ENCODE assay signal across 20 cellular contexts in the genomic region with DNA sequence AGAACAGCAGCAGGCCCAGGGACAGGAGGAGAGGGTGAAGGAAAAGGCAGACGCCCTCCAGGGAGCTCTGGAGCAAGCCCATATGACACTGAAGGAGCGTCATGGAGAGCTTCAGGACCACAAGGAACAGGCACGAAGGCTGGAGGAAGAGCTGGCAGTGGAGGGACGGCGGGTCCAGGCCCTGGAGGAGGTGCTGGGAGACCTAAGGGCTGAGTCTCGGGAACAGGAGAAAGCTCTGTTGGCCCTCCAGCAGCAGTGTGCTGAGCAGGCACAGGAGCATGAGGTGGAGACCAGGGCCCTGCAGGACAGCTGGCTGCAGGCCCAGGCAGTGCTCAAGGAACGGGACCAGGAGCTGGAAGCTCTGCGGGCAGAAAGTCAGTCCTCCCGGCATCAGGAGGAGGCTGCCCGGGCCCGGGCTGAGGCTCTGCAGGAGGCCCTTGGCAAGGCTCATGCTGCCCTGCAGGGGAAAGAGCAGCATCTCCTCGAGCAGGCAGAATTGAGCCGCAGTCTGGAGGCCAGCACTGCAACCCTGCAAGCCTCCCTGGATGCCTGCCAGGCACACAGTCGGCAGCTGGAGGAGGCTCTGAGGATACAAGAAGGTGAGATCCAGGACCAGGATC. TPM values are rescaled to one million over a fixed set of nuclear protein-coding genes. Genes with fewer than 3 reads are reported as not detected.
A peak's percentile ranks its signal among the peaks of the same experiment; 100 is the strongest.
DNase-seq lines count a peak whose midpoint lies in the region; ATAC-seq and TF ChIP-seq lines count a peak whose summit lies in the region.
"Had no signal": no experiment of that assay in that cellular context is flagged by ENCODE, and none has a peak within 500 bp of the region (broad histone marks: within the 10 kb centered on the region; RNA-seq: fewer than 3 reads in every experiment).

No MANE protein-coding gene starts in this region.

- WGBS in sigmoid colon, 2 donors, result 90 to 91% methylated on average over 14 of the region's 14 CpGs

- no peak for TF ChIP-seq CTCF in glutamatergic neuron (IDR thresholded peaks at IDR 0.05; ENCODE audit: partially characterized antibody, unreplicated experiment)
- no peak for TF ChIP-seq CTCF in sigmoid colon (IDR thresholded peaks at IDR 0.05)

- H3K4me1 ChIP-seq in SJCRH30 (peaks cover 5% of the 10 kb centered on the region; the same call in 1 of the 2 replicates), sigmoid colon (peaks cover 0 to 16% (median 10%) of the 10 kb centered on the region in 4 donors)
- H3K4me1 ChIP-seq: esophagus squamous epithelium had no signal

- H3K9me3 ChIP-seq in SJCRH30 (replicated peaks) (no peaks in the 10 kb centered on the region), sigmoid colon (no peaks in the 10 kb centered on the region)
- H3K9me3 ChIP-seq: esophagus squamous epithelium had no signal

- no peak overlapping the region for H3K27ac ChIP-seq in SJCRH30
- no peak overlapping the region for H3K27ac ChIP-seq in sigmoid colon
- H3K27ac ChIP-seq: esophagus squamous epithelium, RWPE1 had no signal

- H3K9me3 Mint-ChIP-seq in activated CD8-positive, alpha-beta memory T cell treated with anti-CD3 and anti-CD28 coated beads, Interleukin-2, amount 10 ng/mL, durations not matched to agents 7 days and 5 days (ENCODE audit: low read depth), result no peaks in the 10 kb centered on the region
- peaks cover 6% of the 10 kb centered on the region for H3K9me3 Mint-ChIP-seq in glutamatergic neuron (ENCODE audit: unreplicated experiment)
- H3K9me3 Mint-ChIP-seq: T-helper 2 cell treated with Interferon-gamma antibody and Interleukin-4, amounts not matched to agents 5 μg/mL and 100 μg/mL, for 36 hours had no signal

- intact Hi-C loops in sigmoid colon (cut with DNase I), result no loop called here

- peaks cover 64% of the 10 kb centered on the region for H3K36me3 Mint-ChIP-seq in activated CD8-positive, alpha-beta memory T cell treated with anti-CD3 and anti-CD28 coated beads, Interleukin-2, amount 10 ng/mL, durations not matched to agents 7 days and 5 days
- peaks cover 26% of the 10 kb centered on the region for H3K36me3 Mint-ChIP-seq in glutamatergic neuron (ENCODE audit: unreplicated experiment)

- no peak overlapping the region for H3K4me3 Mint-ChIP-seq in activated CD8-positive, alpha-beta memory T cell treated with anti-CD3 and anti-CD28 coated beads, Interleukin-2, amount 10 ng/mL, durations not matched to agents 7 days and 5 days
- H3K4me3 Mint-ChIP-seq in glutamatergic neuron (ENCODE audit: unreplicated experiment), result no peak overlapping the region
- H3K4me3 Mint-ChIP-seq: T-helper 2 cell treated with Interferon-gamma antibody and Interleukin-4, amounts not matched to agents 5 μg/mL and 100 μg/mL, for 36 hours had no signal

- H3K4me1 Mint-ChIP-seq in activated CD8-positive, alpha-beta memory T cell treated with anti-CD3 and anti-CD28 coated beads, Interleukin-2, amount 10 ng/mL, durations not matched to agents 7 days and 5 days, result peaks cover 37% of the 10 kb centered on the region
- H3K4me1 Mint-ChIP-seq in glutamatergic neuron (ENCODE audit: low read depth, unreplicated experiment), result peaks cover 2% of the 10 kb centered on the region

- H3K36me3 ChIP-seq in SJCRH30, result peaks cover 37% of the 10 kb centered on the region
- peaks cover 12 to 88% (median 39%) of the 10 kb centered on the region in 4 donors for H3K36me3 ChIP-seq in sigmoid colon

- ATAC-seq in activated CD8-positive, alpha-beta memory T cell treated with anti-CD3 and anti-CD28 coated beads, Interleukin-2, amount 10 ng/mL, durations not matched to agents 7 days and 5 days, result no peak
- no peak for ATAC-seq in GM18868 (IDR thresholded peaks at IDR 0.05; ENCODE audit: unreplicated experiment)

- H3K27me3 Mint-ChIP-seq in activated CD8-positive, alpha-beta memory T cell treated with anti-CD3 and anti-CD28 coated beads, Interleukin-2, amount 10 ng/mL, durations not matched to agents 7 days and 5 days, result no peaks in the 10 kb centered on the region
- peaks cover 10% of the 10 kb centered on the region for H3K27me3 Mint-ChIP-seq in glutamatergic neuron (ENCODE audit: unreplicated experiment)

- TF ChIP-seq EP300 in sigmoid colon (IDR thresholded peaks at IDR 0.05), result no peak

- H3K4me3 ChIP-seq in SJCRH30 (no peak overlapping the region), sigmoid colon (no peak overlapping the region)
- H3K4me3 ChIP-seq: esophagus squamous epithelium, smooth muscle cell had no signal

- no peak for DNase-seq in activated CD8-positive, alpha-beta memory T cell treated with anti-CD3 and anti-CD28 coated beads, Interleukin-2, amount 10 ng/mL, durations not matched to agents 7 days and 5 days
- no peak for DNase-seq in activated CD8-positive, alpha-beta memory T cell treated with anti-CD3 and anti-CD28 coated beads for 24 hours
- DNase-seq in SJCRH30, result peak; percentile 41 to 42
- DNase-seq in glutamatergic neuron, result no peak
- DNase-seq in sigmoid colon, result peak; percentile 81
- DNase-seq in NAMALWA (ENCODE audit: low spot score), result no peak
- no peak for DNase-seq in GDM1 (lab: John Stamatoyannopoulos, UW)
- DNase-seq: ACHN; activated CD4-positive, alpha-beta T cell treated with anti-CD3 and anti-CD28 coated beads, Interleukin-2, amount 50 U/mL, for 4 hours; activated gamma-delta T cell; esophagus squamous epithelium; IMR-90; NCI-H1105 treated with DMSO at 0.1 percent for 48 hours; NCI-H69 had no signal

- H3K27ac Mint-ChIP-seq in activated CD8-positive, alpha-beta memory T cell treated with anti-CD3 and anti-CD28 coated beads, Interleukin-2, amount 10 ng/mL, durations not matched to agents 7 days and 5 days, result peak overlapping the region; percentile 44
- H3K27ac Mint-ChIP-seq in glutamatergic neuron (ENCODE audit: unreplicated experiment), result peak overlapping the region; percentile 28

- H3K27me3 ChIP-seq in SJCRH30 (no peaks in the 10 kb centered on the region), sigmoid colon (no peaks in the 10 kb centered on the region)
- H3K27me3 ChIP-seq: esophagus squamous epithelium had no signal

- CTCF ChIA-PET in activated CD8-positive, alpha-beta memory T cell treated with anti-CD3 and anti-CD28 coated beads, Interleukin-2, amount 10 ng/mL, durations not matched to agents 7 days and 5 days (lab: Charles Lee), result interaction anchor here (1.1 to 1.2 kb wide), 2 partner anchors 9 to 13 kb away, joined by 3 read pairs; no protein-coding TSS in a partner anchor

- no peak for TF ChIP-seq POLR2A in sigmoid colon (IDR thresholded peaks at IDR 0.05)

RNA-seq across cellular contexts. Expression of gene C20orf173, which starts 25.5 kb away (rescaled TPM):
- total RNA-seq in activated CD8-positive, alpha-beta memory T cell treated with anti-CD3 and anti-CD28 coated beads, Interleukin-2, amount 10 ng/mL, durations not matched to agents 7 days and 5 days, result not detected
- total RNA-seq in SJCRH30 (2014; rRNA removed; shearing (Covaris generic)), result not detected in 2 replicates
- total RNA-seq in glutamatergic neuron (ENCODE audit: unreplicated experiment) (not detected), sigmoid colon (not detected)
- not detected for polyA plus RNA-seq in sigmoid colon
- total RNA-seq: esophagus squamous epithelium, IMR-90, lower leg skin, smooth muscle cell had no signal
- polyA plus RNA-seq: IMR-90, smooth muscle cell, thymus had no signal

RNA-seq across cellular contexts. Expression of gene ERGIC3, which starts 37.9 kb away (rescaled TPM):
- 100 to 1,000 TPM; 115 to 128 TPM for total RNA-seq in activated CD8-positive, alpha-beta memory T cell treated with anti-CD3 and anti-CD28 coated beads, Interleukin-2, amount 10 ng/mL, durations not matched to agents 7 days and 5 days
- total RNA-seq in SJCRH30 (2014; rRNA removed; shearing (Covaris generic)), result 244 and 261 TPM in 2 replicates
- total RNA-seq in glutamatergic neuron (ENCODE audit: unreplicated experiment) (233 TPM), sigmoid colon (100 to 1,000 TPM; 141 to 230 (median 195) TPM)
- polyA plus RNA-seq in sigmoid colon, result 100 to 1,000 TPM; 113 to 200 (median 184) TPM

RNA-seq across cellular contexts. Expression of gene CEP250, which starts 48.6 kb away (rescaled TPM):
- total RNA-seq in activated CD8-positive, alpha-beta memory T cell treated with anti-CD3 and anti-CD28 coated beads, Interleukin-2, amount 10 ng/mL, durations not matched to agents 7 days and 5 days, result 10 to 100 TPM; 68.6 to 86.9 TPM
- total RNA-seq in SJCRH30 (2014; rRNA removed; shearing (Covaris generic)), result 37.3 and 39.9 TPM in 2 replicates
- 39.4 TPM for total RNA-seq in glutamatergic neuron (ENCODE audit: unreplicated experiment)
- total RNA-seq in sigmoid colon, result 10 to 100 TPM; 12.8 to 35.2 (median 16.5) TPM
- polyA plus RNA-seq in sigmoid colon, result 10 to 100 TPM in 1 of 3 donors, 1 to 10 TPM in 2; 6.6 to 20.7 (median 9.7) TPM

Comparison
In these comparisons a context has a peak if more than half of its experiments do, and no peak if none do; other contexts are left out.
1. DNase-seq: peak in SJCRH30 (2 of 2) and sigmoid colon (single experiment); none in activated CD8-positive, alpha-beta memory T cell treated with anti-CD3 and anti-CD28 coated beads, Interleukin-2, amount 10 ng/mL, durations not matched to agents 7 days and 5 days (single experiment), activated CD8-positive, alpha-beta memory T cell treated with anti-CD3 and anti-CD28 coated beads for 24 hours (single experiment), glutamatergic neuron (single experiment), NAMALWA (single experiment) and GDM1 (single experiment).